ENCODE assay signal across 20 cellular contexts in the genomic region with DNA sequence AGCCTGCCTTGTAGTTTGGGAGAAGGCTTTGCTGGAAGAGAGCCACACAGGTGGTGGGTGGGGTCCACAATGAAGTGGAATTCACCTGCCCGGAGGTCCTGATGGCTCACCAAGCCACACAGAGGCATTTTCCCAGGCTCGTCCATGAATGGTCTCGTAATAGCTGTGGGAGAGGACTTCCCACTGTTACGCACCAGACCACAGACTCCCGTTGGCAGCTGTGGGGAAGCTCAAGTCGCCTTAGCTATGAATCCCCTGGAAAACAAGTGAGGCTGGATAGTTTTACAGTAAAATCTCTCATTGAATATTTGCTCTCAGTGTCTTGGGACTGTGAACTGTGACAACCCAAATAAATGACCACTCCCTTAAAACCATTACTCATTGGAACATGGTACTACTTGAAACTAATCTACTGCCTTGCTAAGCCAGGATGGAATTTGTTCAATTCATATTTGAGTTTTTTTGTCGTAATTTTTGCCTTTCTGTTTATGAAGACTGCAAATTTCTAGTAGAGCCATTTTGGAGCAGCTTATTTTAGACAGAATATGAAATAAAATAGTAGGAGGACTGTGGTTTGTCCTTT.
DNase-seq lines count a peak whose midpoint lies in the region; ATAC-seq and TF ChIP-seq lines count a peak whose summit lies in the region.
"Had no signal": no experiment of that assay in that cellular context is flagged by ENCODE, and none has a peak within 500 bp of the region (broad histone marks: within the 10 kb centered on the region; RNA-seq: fewer than 3 reads in every experiment).

No MANE protein-coding gene starts in this region.

- H3K27me3 ChIP-seq in breast epithelium (no peaks in the 10 kb centered on the region), osteoblast (ENCODE audit: insufficient read depth, low read length) (no peaks in the 10 kb centered on the region)
- H3K27me3 ChIP-seq: BLaER1, spleen had no signal

- POLR2A ChIA-PET in MCF 10A (lab: Yijun Ruan, JAX) = interaction anchor here (0.6 to 5.3 kb wide), 9 partner anchors 8 to 160 kb away, joined by 3 to 29 read pairs (median 3); a partner anchor contains a TSS

- H3K36me3 Mint-ChIP-seq in MCF 10A (ENCODE audit: insufficient read depth, unreplicated experiment) = peaks cover 11% of the 10 kb centered on the region
- no peaks in the 10 kb centered on the region for H3K36me3 Mint-ChIP-seq in natural killer cell

- H2AFZ ChIP-seq in osteoblast (ENCODE audit: low read length) = peak overlapping the region; percentile 5
- H2AFZ ChIP-seq: PC-9 had no signal

- intact Hi-C loops in MCF 10A (cut with micrococcal nuclease) = loop anchor here (5.0 kb wide), 1 partner anchor 37 kb away; no protein-coding TSS in a partner anchor
- intact Hi-C loops in breast epithelium (cut with DNase I; ENCODE audit: low total_unique reads) = no loop called here
- intact Hi-C loops in natural killer cell (cut with micrococcal nuclease) = no loop called here

- H3K27me3 Mint-ChIP-seq in MCF 10A (ENCODE audit: insufficient read depth, unreplicated experiment) (no peaks in the 10 kb centered on the region), natural killer cell (ENCODE audit: low read depth in 2 of 2) (no peaks in the 10 kb centered on the region)

- H4K20me1 ChIP-seq in osteoblast (ENCODE audit: insufficient read depth, low read length) = no peaks in the 10 kb centered on the region
- H4K20me1 ChIP-seq: BLaER1 had no signal

- no peak overlapping the region for H3K4me3 ChIP-seq in breast epithelium
- no peak overlapping the region for H3K4me3 ChIP-seq in coronary artery
- no peak overlapping the region for H3K4me3 ChIP-seq in osteoblast (ENCODE audit: insufficient read depth, low read length)
- H3K4me3 ChIP-seq: BLaER1, HAP-1, left ventricle myocardium inferior, PC-9, spleen had no signal

- no peak overlapping the region for H3K4me3 Mint-ChIP-seq in MCF 10A (ENCODE audit: unreplicated experiment)
- no peak overlapping the region for H3K4me3 Mint-ChIP-seq in natural killer cell

- no TSS peak for BruUV-seq in MCF 10A (replicated peaks; lab: Mats Ljungman, UMichigan)

- peak; percentile 54 for DNase-seq in MCF 10A (ENCODE audit: unreplicated experiment)
- DNase-seq in breast epithelium (ENCODE audit: low spot score in 2 of 2) = no peak
- DNase-seq in coronary artery (ENCODE audit: low spot score) = no peak
- no peak for DNase-seq in osteoblast (ENCODE audit: insufficient read length, low spot score, missing footprints)
- no peak for DNase-seq in activated CD8-positive, alpha-beta memory T cell treated with anti-CD3 and anti-CD28 coated beads for 24 hours
- DNase-seq in NCI-H1048 (lab: John Stamatoyannopoulos, UW) = no peak
- no peak for DNase-seq in natural killer cell
- DNase-seq in NCI-H2171 (lab: John Stamatoyannopoulos, UW) = no peak
- DNase-seq: 8988T; KG1; left ventricle myocardium inferior; NCI-H1436 treated with DMSO at 0.1 percent for 48 hours; NCI-H82; spleen; stimulated activated CD8-positive, alpha-beta memory T cell treated with anti-CD3 and anti-CD28 coated beads, Interleukin-4, amount 100 ng/mL, for 48 hours had no signal

- no peak overlapping the region for H3K4me2 ChIP-seq in osteoblast (ENCODE audit: insufficient read depth, low read length)
- H3K4me2 ChIP-seq: BLaER1, PC-9 had no signal

- no peaks in the 10 kb centered on the region for H3K4me1 ChIP-seq in breast epithelium
- H3K4me1 ChIP-seq in osteoblast (ENCODE audit: insufficient read depth, low read length) = peaks cover 41% of the 10 kb centered on the region
- H3K4me1 ChIP-seq: BLaER1 had no signal

- no peak for ATAC-seq in natural killer cell
- ATAC-seq: activated CD4-positive, CD25-positive, alpha-beta regulatory T cell treated with anti-CD3 and anti-CD28 coated beads, Interleukin-2, amount 50 U/mL, for 24 hours had no signal

- no peak for TF ChIP-seq POLR2A in breast epithelium (IDR thresholded peaks at IDR 0.05)

- H3K9me3 Mint-ChIP-seq in MCF 10A (ENCODE audit: unreplicated experiment) = peaks cover 7% of the 10 kb centered on the region
- H3K9me3 Mint-ChIP-seq in natural killer cell = no peaks in the 10 kb centered on the region
- H3K9me3 Mint-ChIP-seq: activated T-helper 2 cell treated with anti-CD3 and anti-CD28 coated beads, Interferon-gamma antibody, Interleukin-2, Interleukin-4, amounts not matched to agents 10 μg/mL and 5 μg/mL and 100 μg/mL, durations not matched to agents 14 hours and 24 hours and 36 hours had no signal

- H3K79me2 ChIP-seq in osteoblast (ENCODE audit: insufficient read depth, low read length) = no peaks in the 10 kb centered on the region

- H3K9me3 ChIP-seq in breast epithelium (no peaks in the 10 kb centered on the region), osteoblast (ENCODE audit: low read depth, low read length) (no peaks in the 10 kb centered on the region)
- H3K9me3 ChIP-seq: BLaER1, HAP-1, left ventricle myocardium inferior, spleen had no signal

- CTCF ChIA-PET in MCF 10A (lab: Yijun Ruan, JAX) = interaction anchor here (0.5 to 1.5 kb wide), 3 partner anchors 13 to 78 kb away, joined by 3 to 8 read pairs (median 5); no protein-coding TSS in a partner anchor

- H3K36me3 ChIP-seq in breast epithelium = no peaks in the 10 kb centered on the region
- H3K36me3 ChIP-seq in osteoblast (ENCODE audit: insufficient read depth, low read length) = no peaks in the 10 kb centered on the region
- H3K36me3 ChIP-seq: HAP-1, left ventricle myocardium inferior had no signal

- no peak for TF ChIP-seq CTCF in MCF 10A (IDR thresholded peaks at IDR 0.05; ENCODE audit: unreplicated experiment)
- no peak for TF ChIP-seq CTCF in breast epithelium (IDR thresholded peaks at IDR 0.05)
- no peak for TF ChIP-seq CTCF in coronary artery (IDR thresholded peaks at IDR 0.05)
- no peak for TF ChIP-seq CTCF in osteoblast (IDR thresholded peaks at IDR 0.05; ENCODE audit: extremely low read depth, low read depth, low read length)
- TF ChIP-seq CTCF in natural killer cell (IDR thresholded peaks at IDR 0.05) = no peak

- H3K27ac Mint-ChIP-seq in MCF 10A (ENCODE audit: low read depth, unreplicated experiment) (peak overlapping the region; percentile 96), natural killer cell (no peak overlapping the region)
- H3K27ac Mint-ChIP-seq: activated T-helper 2 cell treated with anti-CD3 and anti-CD28 coated beads, Interferon-gamma antibody, Interleukin-2, Interleukin-4, amounts not matched to agents 10 μg/mL and 5 μg/mL and 100 μg/mL, durations not matched to agents 14 hours and 24 hours and 36 hours had no signal

- peaks cover 45% of the 10 kb centered on the region for H3K4me1 Mint-ChIP-seq in MCF 10A (ENCODE audit: insufficient read depth, unreplicated experiment)
- H3K4me1 Mint-ChIP-seq in natural killer cell = peaks cover 0 to 5% of the 10 kb centered on the region in 2 donors

- no peak overlapping the region for H3K27ac ChIP-seq in breast epithelium
- peak overlapping the region; percentile 72 to 80 for H3K27ac ChIP-seq in coronary artery
- peak overlapping the region; percentile 17 for H3K27ac ChIP-seq in osteoblast (ENCODE audit: low read depth, low read length)
- H3K27ac ChIP-seq: BLaER1, left ventricle myocardium inferior, PC-9, spleen had no signal

Comparison
In these comparisons a context has a peak if more than half of its experiments do, and no peak if none do; other contexts are left out.
1. H3K27ac ChIP-seq: peak in coronary artery (2 of 2) and osteoblast (single experiment); none in breast epithelium (0 of 2).